ENCODE assay signal across 9 cellular contexts in the genomic region with DNA sequence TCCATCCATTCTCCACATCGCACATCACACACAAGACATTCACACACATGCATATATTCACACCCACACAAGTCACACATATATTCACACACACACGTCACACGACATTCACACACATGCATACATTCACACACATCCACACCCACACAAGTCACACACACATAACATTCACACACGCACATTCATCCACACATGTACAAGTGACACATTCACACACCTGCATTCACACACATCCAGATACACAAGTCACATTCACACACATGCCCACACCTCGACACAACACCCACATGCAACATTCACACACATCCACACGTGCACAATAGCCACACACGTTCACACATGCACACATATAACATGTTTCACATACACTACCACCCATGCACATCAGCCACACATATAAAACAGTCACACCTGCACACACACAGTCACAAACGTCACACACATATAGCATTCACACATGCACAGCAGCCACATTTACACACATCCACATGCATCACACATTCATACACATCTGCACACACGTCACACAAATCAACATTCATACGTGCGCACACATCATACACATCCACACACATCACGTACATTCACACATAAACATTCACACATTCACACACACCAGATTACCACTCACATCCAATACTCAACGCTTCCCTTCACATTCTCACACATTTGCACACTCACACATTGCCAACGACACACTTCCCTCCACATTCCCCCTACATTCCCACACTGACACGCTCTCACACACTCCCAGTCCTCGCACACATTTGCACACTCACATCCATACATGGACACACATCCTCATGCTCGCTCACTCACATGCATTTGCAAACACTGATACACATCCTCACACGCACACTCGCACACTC. TPM values are rescaled to one million over a fixed set of nuclear protein-coding genes. Genes with fewer than 3 reads are reported as not detected.
DNase-seq lines count a peak whose midpoint lies in the region; ATAC-seq and TF ChIP-seq lines count a peak whose summit lies in the region.
"Had no signal": no experiment of that assay in that cellular context is flagged by ENCODE, and none has a peak within 500 bp of the region (broad histone marks: within the 10 kb centered on the region; RNA-seq: fewer than 3 reads in every experiment).

No MANE protein-coding gene starts in this region.

- no peaks in the 10 kb centered on the region for H4K20me1 ChIP-seq in osteoblast (ENCODE audit: insufficient read depth, low read length)

- DNase-seq in AG10803 (ENCODE audit: low read depth), result no peak
- DNase-seq in HL-60 (ENCODE audit: low read depth in 1 of 2, low spot score in 1 of 2), result no peak
- no peak for DNase-seq in dorsolateral prefrontal cortex
- no peak for DNase-seq in osteoblast (ENCODE audit: insufficient read length, low spot score, missing footprints)
- no peak for DNase-seq in NCI-H187 (lab: John Stamatoyannopoulos, UW)
- DNase-seq in GM10266 (ENCODE audit: extremely low spot score), result no peak
- DNase-seq: SIG-M5 had no signal

- peaks cover 18% of the 10 kb centered on the region for H3K4me1 ChIP-seq in osteoblast (ENCODE audit: insufficient read depth, low read length)

- H3K36me3 ChIP-seq in osteoblast (ENCODE audit: insufficient read depth, low read length), result no peaks in the 10 kb centered on the region

- no peak overlapping the region for H3K27ac ChIP-seq in HL-60 (replicated peaks)
- peak overlapping the region in 2 of 59 donors; percentile 18 to 44 for H3K27ac ChIP-seq in dorsolateral prefrontal cortex
- H3K27ac ChIP-seq in osteoblast (ENCODE audit: low read depth, low read length), result no peak overlapping the region

- intact Hi-C loops in dorsolateral prefrontal cortex (cut with DNase I), result no loop called here

- no peak overlapping the region for H2AFZ ChIP-seq in osteoblast (ENCODE audit: low read length)

- no peaks in the 10 kb centered on the region for H3K9me3 ChIP-seq in osteoblast (ENCODE audit: low read depth, low read length)

- H3K79me2 ChIP-seq in osteoblast (ENCODE audit: insufficient read depth, low read length), result no peaks in the 10 kb centered on the region

- ATAC-seq in GM21529 (IDR thresholded peaks at IDR 0.05; ENCODE audit: unreplicated experiment) (no peak), HG03439 (IDR thresholded peaks at IDR 0.05; ENCODE audit: unreplicated experiment) (no peak)

- TF ChIP-seq CTCF in AG10803 (conservative IDR thresholded peaks at IDR 0.05; ENCODE audit: low read length) (no peak), HL-60 (IDR thresholded peaks at IDR 0.05; ENCODE audit: insufficient read depth, low read length) (no peak), dorsolateral prefrontal cortex (IDR thresholded peaks at IDR 0.05 in 54 of 56, conservative IDR thresholded peaks at IDR 0.05 in 2 of 56; ENCODE audit: low read depth in 1 of 56, partially characterized antibody in 56 of 56) (no peak), osteoblast (IDR thresholded peaks at IDR 0.05; ENCODE audit: extremely low read depth, low read depth, low read length) (no peak), GM10266 (IDR thresholded peaks at IDR 0.05; ENCODE audit: control insufficient read depth, insufficient read depth, low read depth, missing control alignments) (no peak)

- H3K27me3 ChIP-seq in HL-60 (ENCODE audit: insufficient read depth, poor library complexity, severe bottlenecking) (peaks cover 20% of the 10 kb centered on the region), dorsolateral prefrontal cortex (no peaks in the 10 kb centered on the region), osteoblast (ENCODE audit: insufficient read depth, low read length) (no peaks in the 10 kb centered on the region)

- H3K4me3 ChIP-seq in AG10803 (ENCODE audit: low read length) (peak overlapping the region; percentile 45), HL-60 (replicated peaks; ENCODE audit: insufficient read depth, low read length) (peak overlapping the region; percentile 30), dorsolateral prefrontal cortex (peak overlapping the region in 58 of 59 donors; percentile 17 to 68 (median 53)), osteoblast (ENCODE audit: insufficient read depth, low read length) (peak overlapping the region; percentile 57)

- H3K4me2 ChIP-seq in osteoblast (ENCODE audit: insufficient read depth, low read length), result peak overlapping the region; percentile 78

RNA-seq across cellular contexts. Expression of a gene that starts 41.0 kb away (rescaled TPM):
- total RNA-seq in dorsolateral prefrontal cortex (100 to 1,000 TPM; 107 to 197 (median 145) TPM), osteoblast (128 and 156 TPM in 2 replicates)
